In genomic region chr19:50537769-50538230, GRCh38 we compare ENCODE assay signal across 1 cellular context.
TF ChIP-seq lines count a peak whose summit lies in the region.

No MANE protein-coding gene starts in this region.

TF ChIP-seq in K562, 482 proteins besides CTCF, POLR2A, EP300 and RAD21 (continued from another document and continues in another):
- TF ChIP-seq ZBTB40 (IDR thresholded peaks at IDR 0.05), result no peak
- TF ChIP-seq ZBTB40 (CRISPR knock-in tag; IDR thresholded peaks at IDR 0.05), result no peak
- TF ChIP-seq NR3C1 (CRISPR knock-in tag; IDR thresholded peaks at IDR 0.05), result no peak
- TF ChIP-seq THRA (IDR thresholded peaks at IDR 0.05), result no peak
- no peak for TF ChIP-seq BRF2 (IDR thresholded peaks at IDR 0.05; ENCODE audit: borderline replicate concordance, insufficient read depth, insufficient read length)
- no peak for TF ChIP-seq ADNP (tag; IDR thresholded peaks at IDR 0.05)
- TF ChIP-seq CBFA2T3 (IDR thresholded peaks at IDR 0.05), result no peak; the same call in 1 of the 2 replicates
- TF ChIP-seq ZBTB49 (CRISPR knock-in tag; IDR thresholded peaks at IDR 0.05; ENCODE audit: borderline replicate concordance), result no peak
- no peak for TF ChIP-seq NFRKB (IDR thresholded peaks at IDR 0.05; ENCODE audit: low read depth)
- TF ChIP-seq PCBP2 (IDR thresholded peaks at IDR 0.05; ENCODE audit: low read depth, low read length, poor library complexity, severe bottlenecking), result no peak
- TF ChIP-seq ZNF232 (CRISPR knock-in tag; IDR thresholded peaks at IDR 0.05), result no peak
- no peak for TF ChIP-seq PKNOX1 (IDR thresholded peaks at IDR 0.05)
- TF ChIP-seq XRCC3 (IDR thresholded peaks at IDR 0.05), result no peak
- TF ChIP-seq KLF13 (tag; IDR thresholded peaks at IDR 0.05; ENCODE audit: borderline replicate concordance, low read depth), result peak; percentile 55
- peak; percentile 64; the same call in 1 of the 2 replicates for TF ChIP-seq CTBP1 (IDR thresholded peaks at IDR 0.05; ENCODE audit: borderline replicate concordance)
- TF ChIP-seq DDX20 (tag; IDR thresholded peaks at IDR 0.05; ENCODE audit: low read depth), result no peak
- TF ChIP-seq ARNT (IDR thresholded peaks at IDR 0.05), result peak; percentile 45 to 50; a peak in 1 of 4 replicates
- TF ChIP-seq RBM22 (IDR thresholded peaks at IDR 0.05; ENCODE audit: low read depth, low read length, poor library complexity, severe bottlenecking), result no peak
- no peak for TF ChIP-seq LEF1 (IDR thresholded peaks at IDR 0.05)
- no peak for TF ChIP-seq SMAD2 (IDR thresholded peaks at IDR 0.05; ENCODE audit: low read depth, low read length)
- TF ChIP-seq ZFP91 (CRISPR knock-in tag; IDR thresholded peaks at IDR 0.05), result 0 out of 2 replicates have a peak, but pooled peaks have one; percentile 39
- 0 out of 2 replicates have a peak, but pooled peaks have one; percentile 70 for TF ChIP-seq XRCC5 (IDR thresholded peaks at IDR 0.05; ENCODE audit: low read depth, low read length)
- no peak for TF ChIP-seq SUPT5H (IDR thresholded peaks at IDR 0.05)
- TF ChIP-seq RAD51 (IDR thresholded peaks at IDR 0.05; ENCODE audit: borderline replicate concordance, low read depth), result no peak
- no peak for TF ChIP-seq TRIM25 (IDR thresholded peaks at IDR 0.05; ENCODE audit: borderline replicate concordance)
- no peak for TF ChIP-seq CREB1 (IDR thresholded peaks at IDR 0.05)
- TF ChIP-seq CREB1 (CRISPR knock-in tag; IDR thresholded peaks at IDR 0.05), result peak; percentile 60; the same call in 1 of the 2 replicates
- no peak for TF ChIP-seq SIRT6 (IDR thresholded peaks at IDR 0.05; ENCODE audit: low read depth, low read length)
- no peak for TF ChIP-seq SREBF1 (IDR thresholded peaks at IDR 0.05; ENCODE audit: borderline replicate concordance, low read depth, low read length)
- TF ChIP-seq ZBTB8A (IDR thresholded peaks at IDR 0.05; ENCODE audit: partially characterized antibody), result no peak
- TF ChIP-seq ZFX (CRISPR knock-in tag; IDR thresholded peaks at IDR 0.05), result no peak
- TF ChIP-seq ZBTB26 (CRISPR knock-in tag; IDR thresholded peaks at IDR 0.05), result 0 out of 2 replicates have a peak, but pooled peaks have one; percentile 24
- no peak for TF ChIP-seq ZNF3 (CRISPR knock-in tag; IDR thresholded peaks at IDR 0.05)
- no peak for TF ChIP-seq ZNF668 (CRISPR knock-in tag; IDR thresholded peaks at IDR 0.05)
- TF ChIP-seq GMEB1 (CRISPR knock-in tag; IDR thresholded peaks at IDR 0.05), result no peak
- TF ChIP-seq ZNF146 (CRISPR knock-in tag; IDR thresholded peaks at IDR 0.05; ENCODE audit: unreplicated experiment), result no peak
- no peak for TF ChIP-seq ZNF184 (CRISPR knock-in tag; IDR thresholded peaks at IDR 0.05)
- 0 out of 2 replicates have a peak, but pooled peaks have one; percentile 27 for TF ChIP-seq KLF6 (CRISPR knock-in tag; IDR thresholded peaks at IDR 0.05; ENCODE audit: borderline replicate concordance)
- no peak for TF ChIP-seq ATF1 (CRISPR knock-in tag; IDR thresholded peaks at IDR 0.05)
- TF ChIP-seq ATF1 (tag; IDR thresholded peaks at IDR 0.05), result peak; percentile 30; the same call in 1 of the 2 replicates
